ENCODE assay signal across 8 cellular contexts in the genomic region with DNA sequence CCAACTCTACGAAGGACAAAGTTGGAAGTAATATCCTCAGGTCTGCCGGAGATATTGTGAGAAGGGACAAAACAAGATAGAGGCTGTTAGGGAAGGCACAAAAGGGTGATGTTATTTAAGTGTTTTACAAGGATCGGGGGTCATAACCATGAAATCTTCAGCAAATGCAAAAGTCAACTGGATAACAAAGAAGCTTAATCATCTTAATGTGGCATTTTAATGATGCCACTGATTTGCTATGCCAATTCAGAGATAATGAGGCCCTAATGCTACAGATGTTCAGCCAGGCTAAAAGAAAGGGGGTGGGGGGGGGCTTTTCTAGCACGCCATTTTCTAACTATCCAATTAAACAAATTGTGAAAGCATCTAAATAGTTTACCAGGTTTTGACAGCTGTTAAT.
DNase-seq lines count a peak whose midpoint lies in the region; ATAC-seq and TF ChIP-seq lines count a peak whose summit lies in the region.

No MANE protein-coding gene starts in this region.

- H3K9me3 Mint-ChIP-seq in T-helper 2 cell treated with Interferon-gamma antibody and Interleukin-4, amounts not matched to agents 5 μg/mL and 100 μg/mL, for 36 hours = no peaks in the 10 kb centered on the region
- no peaks in the 10 kb centered on the region for H3K9me3 Mint-ChIP-seq in WTC11
- peaks cover 0 to 7% (median 0%) of the 10 kb centered on the region in 11 donors for H3K9me3 Mint-ChIP-seq in naive thymus-derived CD4-positive, alpha-beta T cell

- H3K4me3 Mint-ChIP-seq in T-helper 2 cell treated with Interferon-gamma antibody and Interleukin-4, amounts not matched to agents 5 μg/mL and 100 μg/mL, for 36 hours = peak overlapping the region; percentile 69
- H3K4me3 Mint-ChIP-seq in WTC11 = no peak overlapping the region
- H3K4me3 Mint-ChIP-seq in naive thymus-derived CD4-positive, alpha-beta T cell = peak overlapping the region; percentile 22 to 81 (median 61)

- no peaks in the 10 kb centered on the region for H3K27me3 ChIP-seq in HUES64 (ENCODE audit: insufficient read depth, low read length)
- H3K27me3 ChIP-seq in naive thymus-derived CD4-positive, alpha-beta T cell (ENCODE audit: control insufficient read depth in 2 of 2, insufficient read depth in 2 of 2, low read length in 2 of 2) = no peaks in the 10 kb centered on the region

- no peak overlapping the region for H3K4me3 ChIP-seq in HUES64 (ENCODE audit: low read length)
- peak overlapping the region; percentile 38 for H3K4me3 ChIP-seq in naive thymus-derived CD4-positive, alpha-beta T cell (ENCODE audit: low read length)

- H3K4me1 Mint-ChIP-seq in T-helper 2 cell treated with Interferon-gamma antibody and Interleukin-4, amounts not matched to agents 5 μg/mL and 100 μg/mL, for 36 hours (ENCODE audit: low read depth) = peaks cover 51% of the 10 kb centered on the region
- peaks cover 41% of the 10 kb centered on the region for H3K4me1 Mint-ChIP-seq in WTC11
- H3K4me1 Mint-ChIP-seq in naive thymus-derived CD4-positive, alpha-beta T cell = peaks cover 37 to 86% (median 73%) of the 10 kb centered on the region in 7 donors

- 90% methylated on average over 3 of the region's 4 CpGs for WGBS in HUES64

- CTCF ChIA-PET in WTC11 (lab: Charles Lee) = interaction anchor here (0.9 kb wide), 1 partner anchor 179 kb away, joined by 3 read pairs; no protein-coding TSS in a partner anchor
- CTCF ChIA-PET in naive thymus-derived CD4-positive, alpha-beta T cell (lab: Charles Lee) = interaction anchor here (2.0 kb wide), 1 partner anchor 12 kb away, joined by 6 read pairs; no protein-coding TSS in a partner anchor
- CTCF ChIA-PET in GM10248 (lab: Yijun Ruan, JAX) = interaction anchor here (1.8 to 2.0 kb wide), 2 partner anchors 8 to 22 kb away, joined by 4 to 11 read pairs; no protein-coding TSS in a partner anchor

- ATAC-seq in WTC11 = no peak
- ATAC-seq in naive thymus-derived CD4-positive, alpha-beta T cell = no peak

- TF ChIP-seq CTCF in WTC11 (IDR thresholded peaks at IDR 0.05) (no peak), GM10248 (IDR thresholded peaks at IDR 0.05; ENCODE audit: control extremely low read depth, extremely low read depth, low read depth, missing control alignments) (no peak)

- no peaks in the 10 kb centered on the region for H3K9me3 ChIP-seq in HUES64 (ENCODE audit: insufficient read depth, low read depth, low read length)
- no peaks in the 10 kb centered on the region for H3K9me3 ChIP-seq in naive thymus-derived CD4-positive, alpha-beta T cell (ENCODE audit: control insufficient read depth in 2 of 3, low read length in 3 of 3)

- H3K4me1 ChIP-seq in HUES64 (ENCODE audit: insufficient read depth, low read length) = peaks cover 25% of the 10 kb centered on the region
- H3K4me1 ChIP-seq in naive thymus-derived CD4-positive, alpha-beta T cell (ENCODE audit: control insufficient read depth in 2 of 2, insufficient read depth in 2 of 2, low read length in 2 of 2) = peaks cover 27 to 53% of the 10 kb centered on the region in 2 donors

- H3K27me3 Mint-ChIP-seq in T-helper 2 cell treated with Interferon-gamma antibody and Interleukin-4, amounts not matched to agents 5 μg/mL and 100 μg/mL, for 36 hours (ENCODE audit: low read depth) = no peaks in the 10 kb centered on the region
- H3K27me3 Mint-ChIP-seq in WTC11 (ENCODE audit: low read depth) = no peaks in the 10 kb centered on the region
- H3K27me3 Mint-ChIP-seq in naive thymus-derived CD4-positive, alpha-beta T cell = no peaks in the 10 kb centered on the region

- no peak for DNase-seq in T-helper 2 cell treated with Interferon-gamma antibody and Interleukin-4, amounts not matched to agents 5 μg/mL and 100 μg/mL, for 36 hours (ENCODE audit: low spot score)
- DNase-seq in T-helper 2 cell (no peak), WTC11 (ENCODE audit: low spot score) (no peak), NCI-H774 (lab: John Stamatoyannopoulos, UW) (no peak), superior temporal gyrus (ENCODE audit: extremely low spot score) (no peak), GM10248 (ENCODE audit: extremely low spot score) (no peak)
- DNase-seq in naive thymus-derived CD4-positive, alpha-beta T cell = no peak

- peak overlapping the region; percentile 84 for H3K27ac Mint-ChIP-seq in T-helper 2 cell treated with Interferon-gamma antibody and Interleukin-4, amounts not matched to agents 5 μg/mL and 100 μg/mL, for 36 hours
- H3K27ac Mint-ChIP-seq in WTC11 = peak overlapping the region; percentile 91
- peak overlapping the region; percentile 89 to 97 (median 94) for H3K27ac Mint-ChIP-seq in naive thymus-derived CD4-positive, alpha-beta T cell

- H3K9ac ChIP-seq in HUES64 (ENCODE audit: low read depth, low read length) = no peak overlapping the region

- intact Hi-C loops in naive thymus-derived CD4-positive, alpha-beta T cell (cut with micrococcal nuclease) = loop anchor here (2.0 kb wide), 4 partner anchors 14 to 46 kb away; no protein-coding TSS in a partner anchor

- H3K27ac ChIP-seq in HUES64 (ENCODE audit: low read depth, low read length) = peak overlapping the region; percentile 36; the same call in 1 of the 2 replicates
- peak overlapping the region; percentile 52 for H3K27ac ChIP-seq in naive thymus-derived CD4-positive, alpha-beta T cell (ENCODE audit: low read depth, low read length)

- POLR2A ChIA-PET in WTC11 (lab: Charles Lee) = no interaction called here
- POLR2A ChIA-PET in naive thymus-derived CD4-positive, alpha-beta T cell (lab: Charles Lee) = interaction anchor here (0.6 to 2.9 kb wide), 13 partner anchors 8 to 180 kb away, joined by 3 to 17 read pairs (median 3); a partner anchor contains a TSS
- POLR2A ChIA-PET in GM10248 (lab: Yijun Ruan, JAX) = no interaction called here

- H3K36me3 ChIP-seq in HUES64 (ENCODE audit: insufficient read depth, low read length) = no peaks in the 10 kb centered on the region
- no peaks in the 10 kb centered on the region for H3K36me3 ChIP-seq in naive thymus-derived CD4-positive, alpha-beta T cell (ENCODE audit: control insufficient read depth in 2 of 3, insufficient read depth in 3 of 3, low read length in 3 of 3)

- H3K36me3 Mint-ChIP-seq in T-helper 2 cell treated with Interferon-gamma antibody and Interleukin-4, amounts not matched to agents 5 μg/mL and 100 μg/mL, for 36 hours (ENCODE audit: low read depth) = peaks cover 20% of the 10 kb centered on the region
- H3K36me3 Mint-ChIP-seq in WTC11 = no peaks in the 10 kb centered on the region
- peaks cover 4 to 33% (median 25%) of the 10 kb centered on the region in 5 donors for H3K36me3 Mint-ChIP-seq in naive thymus-derived CD4-positive, alpha-beta T cell

TF ChIP-seq in WTC11, 78 proteins besides CTCF, POLR2A, EP300 and RAD21 (continues in another document):
- TF ChIP-seq GTF2I (CRISPR knock-in tag; conservative IDR thresholded peaks at IDR 0.05) = no peak
- TF ChIP-seq, protein P1, sequence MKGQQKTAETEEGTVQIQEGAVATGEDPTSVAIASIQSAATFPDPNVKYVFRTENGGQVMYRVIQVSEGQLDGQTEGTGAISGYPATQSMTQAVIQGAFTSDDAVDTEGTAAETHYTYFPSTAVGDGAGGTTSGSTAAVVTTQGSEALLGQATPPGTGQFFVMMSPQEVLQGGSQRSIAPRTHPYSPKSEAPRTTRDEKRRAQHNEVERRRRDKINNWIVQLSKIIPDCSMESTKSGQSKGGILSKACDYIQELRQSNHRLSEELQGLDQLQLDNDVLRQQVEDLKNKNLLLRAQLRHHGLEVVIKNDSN (CRISPR knock-in tag; IDR thresholded peaks at IDR 0.05) = no peak
- TF ChIP-seq, protein P2, sequence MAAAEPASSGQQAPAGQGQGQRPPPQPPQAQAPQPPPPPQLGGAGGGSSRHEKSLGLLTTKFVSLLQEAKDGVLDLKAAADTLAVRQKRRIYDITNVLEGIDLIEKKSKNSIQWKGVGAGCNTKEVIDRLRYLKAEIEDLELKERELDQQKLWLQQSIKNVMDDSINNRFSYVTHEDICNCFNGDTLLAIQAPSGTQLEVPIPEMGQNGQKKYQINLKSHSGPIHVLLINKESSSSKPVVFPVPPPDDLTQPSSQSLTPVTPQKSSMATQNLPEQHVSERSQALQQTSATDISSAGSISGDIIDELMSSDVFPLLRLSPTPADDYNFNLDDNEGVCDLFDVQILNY (CRISPR knock-in tag; IDR thresholded peaks at IDR 0.05) = no peak
- TF ChIP-seq ZNF219 (CRISPR knock-in tag; IDR thresholded peaks at IDR 0.05; ENCODE audit: borderline replicate concordance) = no peak
- TF ChIP-seq, protein P3, sequence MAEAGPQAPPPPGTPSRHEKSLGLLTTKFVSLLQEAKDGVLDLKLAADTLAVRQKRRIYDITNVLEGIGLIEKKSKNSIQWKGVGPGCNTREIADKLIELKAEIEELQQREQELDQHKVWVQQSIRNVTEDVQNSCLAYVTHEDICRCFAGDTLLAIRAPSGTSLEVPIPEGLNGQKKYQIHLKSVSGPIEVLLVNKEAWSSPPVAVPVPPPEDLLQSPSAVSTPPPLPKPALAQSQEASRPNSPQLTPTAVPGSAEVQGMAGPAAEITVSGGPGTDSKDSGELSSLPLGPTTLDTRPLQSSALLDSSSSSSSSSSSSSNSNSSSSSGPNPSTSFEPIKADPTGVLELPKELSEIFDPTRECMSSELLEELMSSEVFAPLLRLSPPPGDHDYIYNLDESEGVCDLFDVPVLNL (CRISPR knock-in tag; IDR thresholded peaks at IDR 0.05; ENCODE audit: borderline replicate concordance, low read depth) = no peak
- TF ChIP-seq, protein P4, sequence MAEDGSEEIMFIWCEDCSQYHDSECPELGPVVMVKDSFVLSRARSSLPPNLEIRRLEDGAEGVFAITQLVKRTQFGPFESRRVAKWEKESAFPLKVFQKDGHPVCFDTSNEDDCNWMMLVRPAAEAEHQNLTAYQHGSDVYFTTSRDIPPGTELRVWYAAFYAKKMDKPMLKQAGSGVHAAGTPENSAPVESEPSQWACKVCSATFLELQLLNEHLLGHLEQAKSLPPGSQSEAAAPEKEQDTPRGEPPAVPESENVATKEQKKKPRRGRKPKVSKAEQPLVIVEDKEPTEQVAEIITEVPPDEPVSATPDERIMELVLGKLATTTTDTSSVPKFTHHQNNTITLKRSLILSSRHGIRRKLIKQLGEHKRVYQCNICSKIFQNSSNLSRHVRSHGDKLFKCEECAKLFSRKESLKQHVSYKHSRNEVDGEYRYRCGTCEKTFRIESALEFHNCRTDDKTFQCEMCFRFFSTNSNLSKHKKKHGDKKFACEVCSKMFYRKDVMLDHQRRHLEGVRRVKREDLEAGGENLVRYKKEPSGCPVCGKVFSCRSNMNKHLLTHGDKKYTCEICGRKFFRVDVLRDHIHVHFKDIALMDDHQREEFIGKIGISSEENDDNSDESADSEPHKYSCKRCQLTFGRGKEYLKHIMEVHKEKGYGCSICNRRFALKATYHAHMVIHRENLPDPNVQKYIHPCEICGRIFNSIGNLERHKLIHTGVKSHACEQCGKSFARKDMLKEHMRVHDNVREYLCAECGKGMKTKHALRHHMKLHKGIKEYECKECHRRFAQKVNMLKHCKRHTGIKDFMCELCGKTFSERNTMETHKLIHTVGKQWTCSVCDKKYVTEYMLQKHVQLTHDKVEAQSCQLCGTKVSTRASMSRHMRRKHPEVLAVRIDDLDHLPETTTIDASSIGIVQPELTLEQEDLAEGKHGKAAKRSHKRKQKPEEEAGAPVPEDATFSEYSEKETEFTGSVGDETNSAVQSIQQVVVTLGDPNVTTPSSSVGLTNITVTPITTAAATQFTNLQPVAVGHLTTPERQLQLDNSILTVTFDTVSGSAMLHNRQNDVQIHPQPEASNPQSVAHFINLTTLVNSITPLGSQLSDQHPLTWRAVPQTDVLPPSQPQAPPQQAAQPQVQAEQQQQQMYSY (CRISPR knock-in tag; IDR thresholded peaks at IDR 0.05) = no peak
